In genomic region chr5:36355513-36355912, GRCh38 we compare ENCODE assay signal across 26 cellular contexts.
"Had no signal": no experiment of that assay in that cellular context is flagged by ENCODE, and none has a peak within 500 bp of the region (broad histone marks: within the 10 kb centered on the region; RNA-seq: fewer than 3 reads in every experiment).

No MANE protein-coding gene starts in this region.

- H3K27me3 ChIP-seq: esophagus muscularis mucosa, gastroesophageal sphincter, hepatocyte, right lobe of liver, testis, tibial nerve, upper lobe of right lung, vagina had no signal

- H3K9ac ChIP-seq: parathyroid adenoma had no signal

- H3K4me3 ChIP-seq: esophagus muscularis mucosa, gastroesophageal sphincter, hepatocyte, left ventricle myocardium inferior, lower lobe of right lung, prostate gland, right lobe of liver, testis, tibial nerve, upper lobe of right lung, vagina had no signal

- FAIRE-seq: kidney had no signal

- ATAC-seq: effector memory CD8-positive, alpha-beta T cell; gastroesophageal sphincter; left cardiac atrium; lower lobe of right lung; stimulated activated effector memory CD8-positive, alpha-beta T cell treated with anti-CD3 and anti-CD28 coated beads, Interleukin-12 subunit alpha, Interleukin-12 subunit beta, amount 100 ng/mL, for 72 hours; upper lobe of right lung had no signal

- H3K4me2 ChIP-seq: hepatocyte had no signal

- H2AFZ ChIP-seq: hepatocyte, parathyroid adenoma had no signal

- H3K27me3 Mint-ChIP-seq: dendritic cell treated with granulocyte-macrophage colony-stimulating factor and Interleukin-4, amounts not matched to agents 40 ng/mL and 50 ng/mL, for 4 days; naive B cell; stimulated activated naive CD8-positive, alpha-beta T cell treated with anti-CD3 and anti-CD28 coated beads, Interleukin-15, Interleukin-2, amounts not matched to agents 100 ng/mL and 50 ng/mL, for 24 hours had no signal

- H3K36me3 ChIP-seq: esophagus muscularis mucosa, gastroesophageal sphincter, left ventricle myocardium inferior, lower lobe of right lung, prostate gland, right lobe of liver, tibial nerve, upper lobe of right lung, vagina had no signal

- H3K9me3 Mint-ChIP-seq: dendritic cell treated with granulocyte-macrophage colony-stimulating factor and Interleukin-4, amounts not matched to agents 40 ng/mL and 50 ng/mL, for 4 days; effector memory CD8-positive, alpha-beta T cell; naive B cell; nephron; stimulated activated effector memory CD8-positive, alpha-beta T cell treated with anti-CD3 and anti-CD28 coated beads, Interleukin-12 subunit alpha, Interleukin-12 subunit beta, amount 100 ng/mL, for 72 hours; stimulated activated naive CD8-positive, alpha-beta T cell treated with anti-CD3 and anti-CD28 coated beads, Interleukin-15, Interleukin-2, amounts not matched to agents 100 ng/mL and 50 ng/mL, for 24 hours had no signal

- H3K4me3 Mint-ChIP-seq: dendritic cell treated with granulocyte-macrophage colony-stimulating factor and Interleukin-4, amounts not matched to agents 40 ng/mL and 50 ng/mL, for 4 days; effector memory CD8-positive, alpha-beta T cell; naive B cell; nephron; stimulated activated effector memory CD8-positive, alpha-beta T cell treated with anti-CD3 and anti-CD28 coated beads, Interleukin-12 subunit alpha, Interleukin-12 subunit beta, amount 100 ng/mL, for 72 hours; stimulated activated naive CD8-positive, alpha-beta T cell treated with anti-CD3 and anti-CD28 coated beads, Interleukin-15, Interleukin-2, amounts not matched to agents 100 ng/mL and 50 ng/mL, for 24 hours had no signal

- H3K36me3 Mint-ChIP-seq: naive B cell; stimulated activated effector memory CD8-positive, alpha-beta T cell treated with anti-CD3 and anti-CD28 coated beads, Interleukin-12 subunit alpha, Interleukin-12 subunit beta, amount 100 ng/mL, for 72 hours had no signal

- H3K9me3 ChIP-seq: esophagus muscularis mucosa, gastroesophageal sphincter, left ventricle myocardium inferior, lower lobe of right lung, prostate gland, right lobe of liver, testis, tibial nerve, upper lobe of right lung, vagina had no signal

- H3K79me2 ChIP-seq: hepatocyte, parathyroid adenoma had no signal

- DNase-seq: effector memory CD8-positive, alpha-beta T cell; head of caudate nucleus; kidney; left cardiac atrium; left ventricle myocardium inferior; lower lobe of right lung; mesenchymal stem cell; naive B cell; occipital lobe; right lobe of liver; stimulated activated CD4-positive, alpha-beta T cell treated with anti-CD3 and anti-CD28 coated beads, Interleukin-4, amount 100 ng/mL, for 1 hour; stimulated activated CD8-positive, alpha-beta memory T cell treated with anti-CD3 and anti-CD28 coated beads, Interleukin-4, amount 100 ng/mL, for 48 hours; testis; upper lobe of right lung had no signal

- H3K27ac ChIP-seq: epithelial cell of prostate, esophagus muscularis mucosa, gastroesophageal sphincter, hepatocyte, left ventricle myocardium inferior, lower lobe of right lung, parathyroid adenoma, prostate gland, right lobe of liver, testis, tibial nerve, upper lobe of right lung, vagina had no signal

- H3K4me1 ChIP-seq: gastroesophageal sphincter, lower lobe of right lung, parathyroid adenoma, prostate gland, upper lobe of right lung, vagina had no signal

- H3K4me1 Mint-ChIP-seq: naive B cell; stimulated activated effector memory CD8-positive, alpha-beta T cell treated with anti-CD3 and anti-CD28 coated beads, Interleukin-12 subunit alpha, Interleukin-12 subunit beta, amount 100 ng/mL, for 72 hours had no signal

- H3K27ac Mint-ChIP-seq: dendritic cell treated with granulocyte-macrophage colony-stimulating factor and Interleukin-4, amounts not matched to agents 40 ng/mL and 50 ng/mL, for 4 days; effector memory CD8-positive, alpha-beta T cell; naive B cell; nephron; stimulated activated effector memory CD8-positive, alpha-beta T cell treated with anti-CD3 and anti-CD28 coated beads, Interleukin-12 subunit alpha, Interleukin-12 subunit beta, amount 100 ng/mL, for 72 hours; stimulated activated naive CD8-positive, alpha-beta T cell treated with anti-CD3 and anti-CD28 coated beads, Interleukin-15, Interleukin-2, amounts not matched to agents 100 ng/mL and 50 ng/mL, for 24 hours had no signal
